Comparison of ENCODE assay signal across 1 cellular context in the genomic region with DNA sequence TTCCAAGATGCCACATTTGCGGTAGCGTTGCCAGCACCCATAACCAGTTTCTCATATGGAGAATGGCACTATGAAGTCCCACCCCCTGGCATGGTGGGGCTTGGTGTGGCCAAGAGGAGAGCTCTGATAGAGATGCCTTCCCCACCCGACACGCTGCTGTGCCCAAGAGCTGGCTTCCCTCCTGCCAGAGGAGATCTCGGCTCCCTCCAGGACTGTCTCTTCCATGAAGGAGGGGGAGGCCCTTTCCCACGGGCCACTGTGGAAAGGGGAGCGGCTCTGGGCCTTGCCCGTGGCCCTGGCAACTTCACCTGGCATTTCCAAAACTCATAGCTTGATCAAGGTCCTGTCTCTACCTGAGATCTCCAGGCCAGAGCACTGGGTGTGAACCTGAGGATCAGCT.
TF ChIP-seq lines count a peak whose summit lies in the region.

No MANE protein-coding gene starts in this region.

TF ChIP-seq in HepG2, 621 proteins besides CTCF, POLR2A, EP300 and RAD21 (continued from another document):
- TF ChIP-seq, protein P1, sequence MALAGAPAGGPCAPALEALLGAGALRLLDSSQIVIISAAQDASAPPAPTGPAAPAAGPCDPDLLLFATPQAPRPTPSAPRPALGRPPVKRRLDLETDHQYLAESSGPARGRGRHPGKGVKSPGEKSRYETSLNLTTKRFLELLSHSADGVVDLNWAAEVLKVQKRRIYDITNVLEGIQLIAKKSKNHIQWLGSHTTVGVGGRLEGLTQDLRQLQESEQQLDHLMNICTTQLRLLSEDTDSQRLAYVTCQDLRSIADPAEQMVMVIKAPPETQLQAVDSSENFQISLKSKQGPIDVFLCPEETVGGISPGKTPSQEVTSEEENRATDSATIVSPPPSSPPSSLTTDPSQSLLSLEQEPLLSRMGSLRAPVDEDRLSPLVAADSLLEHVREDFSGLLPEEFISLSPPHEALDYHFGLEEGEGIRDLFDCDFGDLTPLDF (CRISPR knock-in tag; IDR thresholded peaks at IDR 0.05): no peak
- TF ChIP-seq ZNF143 (CRISPR knock-in tag; IDR thresholded peaks at IDR 0.05) (no peak), KDM6A (CRISPR knock-in tag; IDR thresholded peaks at IDR 0.05; ENCODE audit: low read depth) (no peak), KDM5B (CRISPR knock-in tag; IDR thresholded peaks at IDR 0.05; ENCODE audit: borderline replicate concordance) (no peak), PCBP1 (IDR thresholded peaks at IDR 0.05; ENCODE audit: borderline replicate concordance, low read depth, low read length) (no peak), PHB2 (IDR thresholded peaks at IDR 0.05; ENCODE audit: partially characterized antibody) (no peak)
